ENCODE assay signal across 23 cellular contexts in genomic region chr14:67733609-67734008, GRCh38. TPM values are rescaled to one million over a fixed set of nuclear protein-coding genes. Genes with fewer than 3 reads are reported as not detected.
DNase-seq lines count a peak whose midpoint lies in the region; ATAC-seq, FAIRE-seq and TF ChIP-seq lines count a peak whose summit lies in the region.
"Had no signal": no experiment of that assay in that cellular context is flagged by ENCODE, and none has a peak within 500 bp of the region (broad histone marks: within the 10 kb centered on the region; RNA-seq: fewer than 3 reads in every experiment).

No MANE protein-coding gene starts in this region.

- no peak overlapping the region for H3K18ac ChIP-seq in trophoblast cell (ENCODE audit: low read length)

- no peaks in the 10 kb centered on the region for H3K9me3 Mint-ChIP-seq in natural killer cell
- H3K9me3 Mint-ChIP-seq: CD4-positive, alpha-beta T cell had no signal

- no peak for TF ChIP-seq CTCF in fibroblast of villous mesenchyme (IDR thresholded peaks at IDR 0.05; ENCODE audit: insufficient read depth, low read depth, low read length)
- TF ChIP-seq CTCF in natural killer cell (IDR thresholded peaks at IDR 0.05): no peak
- no peak for TF ChIP-seq CTCF in kidney (IDR thresholded peaks at IDR 0.05; ENCODE audit: borderline replicate concordance, extremely low read depth, insufficient read depth)

- no peaks in the 10 kb centered on the region for H3K27me3 ChIP-seq in trophoblast cell (ENCODE audit: insufficient read depth, low read length)
- H3K27me3 ChIP-seq: BE2C had no signal

- H2BK120ac ChIP-seq in trophoblast cell (ENCODE audit: insufficient read depth, low read length, poor library complexity): no peak overlapping the region

- no peak overlapping the region for H2AFZ ChIP-seq in trophoblast cell (ENCODE audit: insufficient read depth, low read length, poor library complexity)
- H2AFZ ChIP-seq: GM23248 had no signal

- H3K36me3 Mint-ChIP-seq in natural killer cell: no peaks in the 10 kb centered on the region

- H3K4me2 ChIP-seq in trophoblast cell (ENCODE audit: low read length): no peak overlapping the region

- H3K4me1 Mint-ChIP-seq in natural killer cell: no peaks in the 10 kb centered on the region

- peak overlapping the region; percentile 17 for H3K23ac ChIP-seq in trophoblast cell (ENCODE audit: low read length)

- no peak overlapping the region for H3K4ac ChIP-seq in trophoblast cell (ENCODE audit: low read depth, low read length)

- WGBS in trophoblast cell (ENCODE audit: extremely low coverage, insufficient coverage, insufficient read length): no CpG with 5 or more reads among the region's 4 CpGs

- H2AK5ac ChIP-seq in trophoblast cell (ENCODE audit: low read length): no peak overlapping the region

- peak; percentile 37 for ATAC-seq in left ventricle myocardium superior
- ATAC-seq in left cardiac atrium: no peak
- no peak for ATAC-seq in natural killer cell
- ATAC-seq: Panc1 had no signal

- H3K4me3 ChIP-seq in fibroblast of villous mesenchyme (ENCODE audit: low read depth, low read length) (no peak overlapping the region), trophoblast cell (ENCODE audit: low read depth, low read length) (no peak overlapping the region), kidney (ENCODE audit: low read length in 2 of 2) (no peak overlapping the region)
- H3K4me3 ChIP-seq: GM23248 had no signal

- H3K9ac ChIP-seq in trophoblast cell (ENCODE audit: low read length) (no peak overlapping the region), kidney (ENCODE audit: low read length in 2 of 2) (no peak overlapping the region)
- H3K9ac ChIP-seq: GM23248 had no signal

- no peaks in the 10 kb centered on the region for H3K27me3 Mint-ChIP-seq in natural killer cell (ENCODE audit: low read depth in 2 of 2)
- H3K27me3 Mint-ChIP-seq: CD4-positive, alpha-beta T cell had no signal

- no peak overlapping the region for H3K14ac ChIP-seq in trophoblast cell (ENCODE audit: low read length)

- intact Hi-C loops in left ventricle myocardium superior (cut with micrococcal nuclease): no loop called here
- intact Hi-C loops in left cardiac atrium (cut with DNase I): no loop called here
- intact Hi-C loops in natural killer cell (cut with micrococcal nuclease): no loop called here
- intact Hi-C loops in kidney (cut with DNase I): no loop called here

- H4K91ac ChIP-seq in trophoblast cell (ENCODE audit: low read depth, low read length): no peak overlapping the region

- H3K36me3 ChIP-seq in trophoblast cell (ENCODE audit: control insufficient read depth in 1 of 2, insufficient read depth in 2 of 2, low read length in 2 of 2): no peaks in the 10 kb centered on the region
- no peaks in the 10 kb centered on the region for H3K36me3 ChIP-seq in kidney (ENCODE audit: control insufficient read depth in 1 of 2, insufficient read depth in 2 of 2, low read length in 2 of 2)
- H3K36me3 ChIP-seq: BE2C had no signal

- H3K27ac Mint-ChIP-seq in natural killer cell: no peak overlapping the region
- H3K27ac Mint-ChIP-seq: CD4-positive, alpha-beta T cell had no signal

- H2BK12ac ChIP-seq in trophoblast cell (ENCODE audit: low read length): no peak overlapping the region

- no peaks in the 10 kb centered on the region for H3K79me2 ChIP-seq in trophoblast cell (ENCODE audit: control insufficient read depth, insufficient read depth, low read length, poor library complexity)

- H4K8ac ChIP-seq in trophoblast cell (ENCODE audit: low read depth, low read length): no peak overlapping the region

- H3K27ac ChIP-seq in trophoblast cell (ENCODE audit: low read depth, low read length) (no peak overlapping the region), kidney (ENCODE audit: low read depth in 2 of 2, low read length in 2 of 2) (no peak overlapping the region)
- H3K27ac ChIP-seq: 22Rv1, GM23248 had no signal

- no peak overlapping the region for H4K12ac ChIP-seq in trophoblast cell (ENCODE audit: low read depth, low read length)

- H3K79me1 ChIP-seq in trophoblast cell (ENCODE audit: low read length): no peaks in the 10 kb centered on the region

- FAIRE-seq in kidney (lab: Jason Lieb, UNC): no peak

- H3K4me3 Mint-ChIP-seq in natural killer cell: no peak overlapping the region
- H3K4me3 Mint-ChIP-seq: CD4-positive, alpha-beta T cell had no signal

- H2BK5ac ChIP-seq in trophoblast cell (ENCODE audit: low read depth, low read length, poor library complexity): no peak overlapping the region

- H3K4me1 ChIP-seq in trophoblast cell (ENCODE audit: control insufficient read depth in 1 of 2, insufficient read depth in 2 of 2, low read length in 2 of 2) (peaks cover 2 to 3% of the 10 kb centered on the region in 2 experiments), kidney (ENCODE audit: control insufficient read depth in 1 of 2, insufficient read depth in 1 of 2, low read depth in 1 of 2, low read length in 2 of 2) (no peaks in the 10 kb centered on the region)
- H3K4me1 ChIP-seq: BE2C had no signal

- DNase-seq in left ventricle myocardium superior: no peak
- DNase-seq in left cardiac atrium: no peak
- DNase-seq in fibroblast of villous mesenchyme (ENCODE audit: low read depth): peak; percentile 13
- DNase-seq in trophoblast cell: no peak
- no peak for DNase-seq in T-helper 1 cell
- DNase-seq in epidermal melanocyte (ENCODE audit: insufficient read length, low spot score): no peak
- DNase-seq in natural killer cell: no peak
- no peak for DNase-seq in kidney
- DNase-seq: BE2C; Calu3; CD4-positive, alpha-beta T cell; DMS79; GM23248; NCI-H1436; NCI-H2029; NCI-H2171; NCI-H446; NCI-H774; Right ventricle myocardium superior had no signal

- H3K9me3 ChIP-seq in trophoblast cell (ENCODE audit: insufficient read depth, low read depth, low read length): no peaks in the 10 kb centered on the region
- H3K9me3 ChIP-seq in kidney (ENCODE audit: control insufficient read depth in 1 of 2, low read length in 2 of 2): no peaks in the 10 kb centered on the region
- H3K9me3 ChIP-seq: BE2C had no signal

RNA-seq across cellular contexts. Expression of gene RDH12, which starts 31.9 kb away (rescaled TPM):
- not detected for total RNA-seq in left ventricle myocardium superior
- total RNA-seq in left cardiac atrium: not detected
- under 0.01 TPM in 1 of 2 replicates, not detected in the other for total RNA-seq in fibroblast of villous mesenchyme
- polyA plus RNA-seq in trophoblast cell (2013): 0.01 TPM in 1 of 2 replicates, not detected in the other
- total RNA-seq in natural killer cell: not detected
- total RNA-seq in kidney: 0.22 TPM
- polyA plus RNA-seq in kidney (ENCODE audit: insufficient read depth, low read depth, low replicate concordance): 10.0 TPM
- total RNA-seq: CD4-positive, alpha-beta T cell; G401; GM23248; Right ventricle myocardium superior had no signal
- polyA plus RNA-seq: AG04450, GM23248 had no signal

RNA-seq across cellular contexts. Expression of gene RDH11, which starts 38.0 kb away (rescaled TPM):
- total RNA-seq in left ventricle myocardium superior (12.5 TPM), left cardiac atrium (10 to 100 TPM; 18.3 to 20.8 TPM), fibroblast of villous mesenchyme (138 and 212 TPM in 2 replicates), natural killer cell (10 to 100 TPM; 26.5 to 37.4 (median 33.6) TPM), kidney (66.9 TPM)
- polyA plus RNA-seq in trophoblast cell (2013): 113 and 115 TPM in 2 replicates
- polyA plus RNA-seq in kidney (ENCODE audit: insufficient read depth, low read depth, low replicate concordance): 124 TPM

RNA-seq across cellular contexts. Expression of gene VTI1B, which starts 59.2 kb away (rescaled TPM):
- total RNA-seq in left ventricle myocardium superior (133 TPM), left cardiac atrium (100 to 1,000 TPM; 122 to 139 TPM), fibroblast of villous mesenchyme (45.1 and 52.2 TPM in 2 replicates), natural killer cell (10 to 100 TPM; 47.5 to 77.1 (median 57.9) TPM), kidney (110 TPM)
- 67.8 and 70.6 TPM in 2 replicates for polyA plus RNA-seq in trophoblast cell (2013)
- polyA plus RNA-seq in kidney (ENCODE audit: insufficient read depth, low read depth, low replicate concordance): 211 TPM
